In the genomic region with DNA sequence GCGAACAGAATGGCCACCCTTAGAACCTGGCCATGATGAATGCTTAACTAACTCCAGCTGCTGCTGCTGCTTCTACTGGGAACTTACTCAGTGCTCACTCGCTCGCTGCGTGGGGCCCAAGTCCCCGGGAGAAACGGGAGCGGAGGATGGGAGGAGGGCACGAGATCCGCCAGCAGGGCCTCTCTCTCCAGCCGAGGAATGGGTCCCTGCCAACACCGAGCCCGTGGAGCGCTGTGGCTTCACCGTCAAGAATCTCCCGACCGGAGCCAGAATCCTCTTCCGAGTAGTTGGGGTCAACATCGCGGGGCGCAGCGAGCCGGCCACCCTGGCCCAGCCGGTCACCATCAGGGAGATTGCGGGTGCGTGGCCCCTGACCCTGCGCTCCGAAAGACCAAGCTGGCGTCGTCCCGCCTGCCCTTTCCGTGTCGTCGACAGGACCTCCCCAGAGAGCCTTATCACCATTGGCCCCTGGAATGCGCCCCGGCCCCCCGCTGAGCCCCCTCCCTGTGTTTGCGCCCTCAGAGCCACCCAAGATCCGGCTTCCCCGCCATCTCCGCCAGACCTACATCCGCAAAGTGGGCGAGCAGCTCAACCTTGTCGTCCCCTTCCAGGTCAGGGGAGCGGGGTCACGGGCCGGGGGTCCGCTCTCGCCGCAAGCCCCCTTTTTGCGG, we compare ENCODE assay signal across 16 cellular contexts. TPM values are rescaled to one million over a fixed set of nuclear protein-coding genes. Genes with fewer than 3 reads are reported as not detected.
A peak's percentile ranks its signal among the peaks of the same experiment; 100 is the strongest.
DNase-seq lines count a peak whose midpoint lies in the region; ATAC-seq and TF ChIP-seq lines count a peak whose summit lies in the region.
"Had no signal": no experiment of that assay in that cellular context is flagged by ENCODE, and none has a peak within 500 bp of the region (broad histone marks: within the 10 kb centered on the region; RNA-seq: fewer than 3 reads in every experiment).

No MANE protein-coding gene starts in this region.

- peaks cover 11% of the 10 kb centered on the region for H3K27me3 ChIP-seq in AG04450 (ENCODE audit: control insufficient read depth, insufficient read depth, low read length)
- H3K27me3 ChIP-seq: BLaER1 treated with 17β-estradiol and CSF1 and Interleukin-3, amounts not matched to agents 10 nM and 100 nM had no signal

- CTCF ChIA-PET in AG04450 (lab: Charles Lee), result interaction anchor here (0.5 kb wide), 1 partner anchor 101 kb away, joined by 3 read pairs; no protein-coding TSS in a partner anchor

- peak overlapping the region; percentile 33; the same call in 1 of the 2 replicates for H3K9ac ChIP-seq in ES-I3 (ENCODE audit: low read depth, low read length)
- H3K9ac ChIP-seq: BLaER1 treated with 17β-estradiol and CSF1 and Interleukin-3, amounts not matched to agents 10 nM and 100 nM had no signal

- DNase-seq in AG04450 (ENCODE audit: low read depth, low spot score) (no peak), fibroblast of gingiva (ENCODE audit: low read depth) (peak; percentile 29), left kidney (ENCODE audit: low read depth, low spot score) (peak; percentile 58), MV-4-11 (lab: John Stamatoyannopoulos, UW) (no peak), GM20000 (ENCODE audit: low spot score) (no peak), mucosa of descending colon (no peak)
- DNase-seq: DMS 273 treated with DMSO at 0.1 percent for 48 hours, KBM-7, NCI-H1092, NCI-H2107, NCI-H69, PC-9 had no signal

- POLR2A ChIA-PET in AG04450 (lab: Yijun Ruan, JAX), result no interaction called here

- H3K36me3 ChIP-seq in ES-I3 (ENCODE audit: insufficient read depth, low read length) (no peaks in the 10 kb centered on the region), mucosa of descending colon (ENCODE audit: low read depth) (no peaks in the 10 kb centered on the region)
- H3K36me3 ChIP-seq: BLaER1 treated with 17β-estradiol and CSF1 and Interleukin-3, amounts not matched to agents 10 nM and 100 nM had no signal

- ATAC-seq in GM18868 (IDR thresholded peaks at IDR 0.05; ENCODE audit: unreplicated experiment), result no peak
- no peak for ATAC-seq in mucosa of descending colon

- H3K9me3 ChIP-seq in AG04450 (ENCODE audit: control insufficient read depth, insufficient read depth, low read length) (no peaks in the 10 kb centered on the region; the same call in 1 of the 2 replicates), ES-I3 (ENCODE audit: control insufficient read depth, insufficient read depth, low read length) (no peaks in the 10 kb centered on the region), mucosa of descending colon (no peaks in the 10 kb centered on the region)
- H3K9me3 ChIP-seq: BLaER1 treated with 17β-estradiol and CSF1 and Interleukin-3, amounts not matched to agents 10 nM and 100 nM had no signal

- no peak overlapping the region for H3K27ac ChIP-seq in AG04450 (ENCODE audit: low read depth, low read length)
- H3K27ac ChIP-seq: BLaER1 treated with 17β-estradiol and CSF1 and Interleukin-3, amounts not matched to agents 10 nM and 100 nM; HL-60; PC-9 had no signal

- TF ChIP-seq CTCF in AG04450 (IDR thresholded peaks at IDR 0.05; ENCODE audit: low read depth, low read length) (no peak), GM20000 (IDR thresholded peaks at IDR 0.05; ENCODE audit: extremely low read depth, missing control alignments) (no peak), mucosa of descending colon (IDR thresholded peaks at IDR 0.05) (no peak)

- H3K4me3 ChIP-seq in AG04450 (ENCODE audit: low read depth, low read length), result peak overlapping the region; percentile 20; the same call in 1 of the 2 replicates
- H3K4me3 ChIP-seq in mucosa of descending colon, result no peak overlapping the region
- H3K4me3 ChIP-seq: BLaER1 treated with 17β-estradiol and CSF1 and Interleukin-3, amounts not matched to agents 10 nM and 100 nM; PC-9 had no signal

- intact Hi-C loops in mucosa of descending colon (cut with DNase I, micrococcal nuclease), result no loop called here

- no peaks in the 10 kb centered on the region; the same call in 1 of the 2 replicates for H3K4me1 ChIP-seq in ES-I3 (ENCODE audit: insufficient read depth, low read length)
- H3K4me1 ChIP-seq in mucosa of descending colon (ENCODE audit: low read depth), result no peaks in the 10 kb centered on the region

RNA-seq across cellular contexts. Expression of a gene that starts 17.8 kb away (rescaled TPM):
- 45.4 and 57.2 TPM in 2 replicates for polyA plus RNA-seq in AG04450 (2011; rRNA removed)
- polyA minus RNA-seq in AG04450 (2011; rRNA and poly(A)+ RNA removed), result 7.7 and 11.6 TPM in 2 replicates
- 100 to 1,000 TPM in 2 of 3 donors, 10 to 100 TPM in 1; 79.6 to 121 (median 108) TPM for total RNA-seq in mucosa of descending colon

RNA-seq across cellular contexts. Expression of a gene that starts 18.1 kb away (rescaled TPM):
- 0.32 and 0.48 TPM in 2 replicates for polyA plus RNA-seq in AG04450 (2011; rRNA removed)
- polyA minus RNA-seq in AG04450 (2011; rRNA and poly(A)+ RNA removed), result 0.35 TPM in 1 of 2 replicates, not detected in the other
- 1 to 10 TPM; 1.7 to 3.0 (median 2.6) TPM for total RNA-seq in mucosa of descending colon

RNA-seq across cellular contexts. Expression of a gene that starts 25.8 kb away (rescaled TPM):
- not detected in 2 replicates for polyA plus RNA-seq in AG04450 (2011; rRNA removed)
- not detected in 2 replicates for polyA minus RNA-seq in AG04450 (2011; rRNA and poly(A)+ RNA removed)
- under 1 TPM in 2 of 3 donors, not detected in 1; 0.10 to 0.14 TPM for total RNA-seq in mucosa of descending colon
- total RNA-seq: PC-9 had no signal

RNA-seq across cellular contexts. Expression of a gene that starts 39.8 kb away (rescaled TPM):
- not detected in 2 replicates for polyA plus RNA-seq in AG04450 (2011; rRNA removed)
- polyA minus RNA-seq in AG04450 (2011; rRNA and poly(A)+ RNA removed), result not detected in 2 replicates
- total RNA-seq in mucosa of descending colon, result 10 to 100 TPM; 21.5 to 83.1 (median 61.6) TPM
- total RNA-seq: PC-9 had no signal

RNA-seq across cellular contexts. Expression of a gene that starts 52.5 kb away (rescaled TPM):
- polyA plus RNA-seq in AG04450 (2011; rRNA removed), result 19.6 and 30.7 TPM in 2 replicates
- 2.8 and 4.0 TPM in 2 replicates for polyA minus RNA-seq in AG04450 (2011; rRNA and poly(A)+ RNA removed)
- total RNA-seq in mucosa of descending colon, result 10 to 100 TPM; 33.4 to 41.2 (median 37.2) TPM

Comparison
In these comparisons a context has a peak if more than half of its experiments do, and no peak if none do; other contexts are left out.
1. DNase-seq: peak in fibroblast of gingiva (single experiment) and left kidney (single experiment); none in AG04450 (single experiment), MV-4-11 (single experiment), GM20000 (single experiment) and mucosa of descending colon (0 of 3).